In genomic region chr2:149908731-149909690, GRCh38 we compare ENCODE assay signal across 17 cellular contexts.
DNase-seq lines count a peak whose midpoint lies in the region; ATAC-seq and TF ChIP-seq lines count a peak whose summit lies in the region.
"Had no signal": no experiment of that assay in that cellular context is flagged by ENCODE, and none has a peak within 500 bp of the region (broad histone marks: within the 10 kb centered on the region; RNA-seq: fewer than 3 reads in every experiment).

No MANE protein-coding gene starts in this region.

- peak overlapping the region; percentile 25 for H3K4me2 ChIP-seq in hepatocyte

- H3K9me2 ChIP-seq in hepatocyte (replicated peaks; ENCODE audit: insufficient read depth), result no peaks in the 10 kb centered on the region

- H3K4me3 ChIP-seq in MG63, result no peak overlapping the region
- no peak overlapping the region for H3K4me3 ChIP-seq in RWPE2 (ENCODE audit: severe bottlenecking)
- no peak overlapping the region for H3K4me3 ChIP-seq in hepatocyte

- no peaks in the 10 kb centered on the region for H3K27me3 ChIP-seq in MG63
- no peaks in the 10 kb centered on the region for H3K27me3 ChIP-seq in RWPE2 (ENCODE audit: insufficient read depth, poor library complexity, severe bottlenecking)
- no peaks in the 10 kb centered on the region for H3K27me3 ChIP-seq in hepatocyte
- H3K27me3 ChIP-seq: BE2C had no signal

- H4K20me1 ChIP-seq in hepatocyte (ENCODE audit: insufficient read depth, poor library complexity, severe bottlenecking), result no peaks in the 10 kb centered on the region

- H3K9me3 ChIP-seq in MG63, result no peaks in the 10 kb centered on the region
- no peaks in the 10 kb centered on the region for H3K9me3 ChIP-seq in RWPE2 (ENCODE audit: severe bottlenecking)
- no peaks in the 10 kb centered on the region for H3K9me3 ChIP-seq in hepatocyte (ENCODE audit: low read depth)
- H3K9me3 ChIP-seq: BE2C had no signal

- WGBS in hepatocyte (ENCODE audit: low lambda C conversion rate, missing lambda C conversion rate), result 53% methylated on average over 3 of the region's 3 CpGs

- DNase-seq in AG09319 (ENCODE audit: extremely low read depth, low read depth) (peak; percentile 22), MG63 (peak; percentile 11), RWPE2 (ENCODE audit: low spot score) (no peak), hepatocyte (ENCODE audit: low spot score) (peak; percentile 14), ecto neural progenitor cell (ENCODE audit: low spot score) (no peak), AG08395 (ENCODE audit: low spot score) (no peak), NCI-H510A (lab: John Stamatoyannopoulos, UW) (no peak)
- DNase-seq: activated CD8-positive, alpha-beta memory T cell treated with anti-CD3 and anti-CD28 coated beads, Interleukin-2, amount 50 U/mL, for 48 hours; BE2C; effector memory CD8-positive, alpha-beta T cell; GF-D8; hippocampal formation; KG1; NCI-H526; stimulated activated CD4-positive, alpha-beta T cell treated with anti-CD3 and anti-CD28 coated beads, Interleukin-2, amount 100 ng/mL, for 48 hours; stimulated activated naive CD4-positive, alpha-beta T cell treated with Interleukin-2 at 50 U/mL for 16 hours had no signal

- 0 out of 3 replicates have a peak, but pooled peaks have one; percentile 35 for ATAC-seq in RWPE2 (ENCODE audit: low read depth)
- ATAC-seq in HG02588 (IDR thresholded peaks at IDR 0.05; ENCODE audit: unreplicated experiment), result no peak
- ATAC-seq: effector memory CD8-positive, alpha-beta T cell had no signal

- H3K79me2 ChIP-seq in hepatocyte, result no peaks in the 10 kb centered on the region

- H3K4me1 ChIP-seq in RWPE2 (ENCODE audit: insufficient read depth, poor library complexity, severe bottlenecking) (no peaks in the 10 kb centered on the region), hepatocyte (ENCODE audit: insufficient read depth) (peaks cover 6% of the 10 kb centered on the region)
- H3K4me1 ChIP-seq: BE2C had no signal

- no peaks in the 10 kb centered on the region for H3K36me3 ChIP-seq in MG63
- no peaks in the 10 kb centered on the region for H3K36me3 ChIP-seq in RWPE2 (ENCODE audit: low read depth)
- H3K36me3 ChIP-seq in hepatocyte (replicated peaks; ENCODE audit: insufficient read depth, low read depth), result no peaks in the 10 kb centered on the region
- H3K36me3 ChIP-seq: BE2C had no signal

- no peak overlapping the region for H3K27ac ChIP-seq in RWPE2 (ENCODE audit: poor library complexity, severe bottlenecking)
- H3K27ac ChIP-seq in hepatocyte, result peak overlapping the region; percentile 46

- TF ChIP-seq CTCF in AG09319 (IDR thresholded peaks at IDR 0.05; ENCODE audit: low read depth, low read length) (no peak), RWPE2 (IDR thresholded peaks at IDR 0.05; ENCODE audit: poor library complexity, severe bottlenecking) (no peak), hepatocyte (IDR thresholded peaks at IDR 0.05; ENCODE audit: poor library complexity) (no peak)

- no peak overlapping the region for H2AFZ ChIP-seq in hepatocyte

Comparison
In these comparisons a context has a peak if more than half of its experiments do, and no peak if none do; other contexts are left out.
1. DNase-seq: peak in AG09319 (single experiment), MG63 (single experiment) and hepatocyte (single experiment); none in RWPE2 (single experiment), ecto neural progenitor cell (single experiment), AG08395 (single experiment) and NCI-H510A (single experiment).